1 cellular context compared by ENCODE assay signal in the genomic region with DNA sequence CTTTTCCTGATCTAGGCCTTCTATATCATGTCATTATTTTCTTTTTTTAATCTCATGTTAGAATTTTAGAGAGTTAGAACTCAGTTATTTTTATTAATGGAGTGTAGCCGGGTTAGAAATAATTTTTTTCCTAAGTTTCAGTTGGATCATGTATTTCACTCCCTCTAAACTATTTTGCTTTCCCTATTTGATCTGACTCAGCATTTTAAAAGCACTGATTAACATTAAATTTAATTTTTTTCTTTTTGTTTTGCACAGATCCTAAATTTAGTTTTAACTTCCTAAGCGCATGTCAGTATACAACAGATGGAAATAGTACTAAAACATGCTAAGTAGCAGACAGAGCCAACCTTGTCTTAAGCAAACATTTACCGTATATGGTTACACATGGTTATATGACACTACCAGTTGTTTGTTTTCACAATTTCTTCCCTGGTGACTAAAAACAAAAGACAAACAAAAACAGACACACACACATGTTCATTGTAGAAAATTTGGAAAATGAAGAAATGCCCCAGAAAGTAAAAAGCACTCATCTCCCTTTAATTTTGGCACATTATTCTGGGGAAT.
TF ChIP-seq lines count a peak whose summit lies in the region.

No MANE protein-coding gene starts in this region.

TF ChIP-seq in GM23338, 12 proteins besides CTCF, POLR2A, EP300 and RAD21 (continued from another document):
- no peak for TF ChIP-seq ZNF462 (CRISPR knock-in tag; IDR thresholded peaks at IDR 0.05)
- TF ChIP-seq STAT1 (IDR thresholded peaks at IDR 0.05; ENCODE audit: unreplicated experiment), result no peak
- no peak for TF ChIP-seq NANOG (IDR thresholded peaks at IDR 0.05; ENCODE audit: borderline replicate concordance)
- no peak for TF ChIP-seq EZH2 (IDR thresholded peaks at IDR 0.05; ENCODE audit: low read depth, unreplicated experiment)
- TF ChIP-seq POLR2AphosphoS5 (IDR thresholded peaks at IDR 0.05; ENCODE audit: low read depth), result no peak
- TF ChIP-seq ZNF331 (CRISPR knock-in tag; IDR thresholded peaks at IDR 0.05; ENCODE audit: low read depth), result no peak
- TF ChIP-seq, protein P1, sequence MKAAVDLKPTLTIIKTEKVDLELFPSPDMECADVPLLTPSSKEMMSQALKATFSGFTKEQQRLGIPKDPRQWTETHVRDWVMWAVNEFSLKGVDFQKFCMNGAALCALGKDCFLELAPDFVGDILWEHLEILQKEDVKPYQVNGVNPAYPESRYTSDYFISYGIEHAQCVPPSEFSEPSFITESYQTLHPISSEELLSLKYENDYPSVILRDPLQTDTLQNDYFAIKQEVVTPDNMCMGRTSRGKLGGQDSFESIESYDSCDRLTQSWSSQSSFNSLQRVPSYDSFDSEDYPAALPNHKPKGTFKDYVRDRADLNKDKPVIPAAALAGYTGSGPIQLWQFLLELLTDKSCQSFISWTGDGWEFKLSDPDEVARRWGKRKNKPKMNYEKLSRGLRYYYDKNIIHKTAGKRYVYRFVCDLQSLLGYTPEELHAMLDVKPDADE (IDR thresholded peaks at IDR 0.05), result no peak
- no peak for TF ChIP-seq CREB1 (CRISPR knock-in tag; IDR thresholded peaks at IDR 0.05; ENCODE audit: low read depth)
- no peak for TF ChIP-seq JUNB (IDR thresholded peaks at IDR 0.05; ENCODE audit: unreplicated experiment)
